ENCODE assay signal across 9 cellular contexts in the genomic region with DNA sequence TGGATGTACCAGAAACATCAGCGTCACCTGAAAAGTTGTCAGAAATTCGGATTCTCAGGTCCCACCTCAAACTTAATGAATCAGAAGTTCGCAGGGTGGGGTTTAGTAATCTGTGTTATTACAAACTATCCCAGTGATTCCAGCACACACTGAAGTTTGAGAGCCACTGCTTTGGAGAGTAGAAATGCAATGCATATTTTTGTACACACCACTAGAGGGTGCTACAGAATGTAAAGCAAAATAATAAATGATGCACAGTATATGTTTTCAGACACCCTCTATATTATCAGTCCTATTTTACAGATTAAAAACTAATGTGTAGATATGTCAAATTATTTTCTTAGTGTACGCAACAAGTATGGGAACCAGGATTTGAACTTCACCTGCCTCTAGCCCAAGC. TPM values are rescaled to one million over a fixed set of nuclear protein-coding genes. Genes with fewer than 3 reads are reported as not detected.
DNase-seq lines count a peak whose midpoint lies in the region; ATAC-seq and TF ChIP-seq lines count a peak whose summit lies in the region.
"Had no signal": no experiment of that assay in that cellular context is flagged by ENCODE, and none has a peak within 500 bp of the region (broad histone marks: within the 10 kb centered on the region; RNA-seq: fewer than 3 reads in every experiment).

No MANE protein-coding gene starts in this region.

- H3K36me3 Mint-ChIP-seq in memory B cell: peaks cover under 1% of the 10 kb centered on the region

- H3K27me3 ChIP-seq in mammary epithelial cell (ENCODE audit: insufficient read depth, low read length): no peaks in the 10 kb centered on the region

- peak overlapping the region; percentile 32 for H3K4me3 Mint-ChIP-seq in memory B cell

- intact Hi-C loops in mammary epithelial cell (cut with micrococcal nuclease): loop anchor here (1.0 to 5.0 kb wide), 7 partner anchors 22 to 447 kb away; a partner anchor contains a TSS

- H3K27me3 Mint-ChIP-seq in memory B cell: no peaks in the 10 kb centered on the region

- no peak overlapping the region for H3K4me3 ChIP-seq in mammary epithelial cell (replicated peaks in 1 of 3; ENCODE audit: insufficient read depth in 1 of 3, low read depth in 2 of 3, low read length in 3 of 3)

- CTCF ChIA-PET in mammary epithelial cell (lab: Charles Lee; ENCODE audit: low non-redundant PET): interaction anchor here (0.6 kb wide), 1 partner anchor 72 kb away, joined by 3 read pairs; no protein-coding TSS in a partner anchor

- DNase-seq in GM10266 (ENCODE audit: extremely low spot score) (peak; percentile 12), NCI-H2171 (lab: John Stamatoyannopoulos, UW) (peak; percentile 11), mammary epithelial cell (peak; percentile 30), memory B cell (ENCODE audit: low spot score in 2 of 2) (no peak), NCI-H1048 (lab: John Stamatoyannopoulos, UW) (no peak)

- in situ Hi-C loops in mammary epithelial cell (cut with MboI; ENCODE audit: low sequenced_read_pairs in 2 of 2): loop anchor here (10.0 to 25.0 kb wide), 3 partner anchors 64 to 248 kb away; a partner anchor contains a TSS

- no peak overlapping the region for H3K9ac ChIP-seq in mammary epithelial cell (ENCODE audit: insufficient read depth, low read length)

- H3K4me1 ChIP-seq in mammary epithelial cell (ENCODE audit: insufficient read depth, low read length): peaks cover 5% of the 10 kb centered on the region

- dilution Hi-C loops in mammary epithelial cell (cut with HindIII; ENCODE audit: low sequenced_read_pairs): no loop called here

- peaks cover 22% of the 10 kb centered on the region for H3K79me2 ChIP-seq in mammary epithelial cell (ENCODE audit: insufficient read depth, low read length)

- H3K9me3 ChIP-seq in mammary epithelial cell (replicated peaks; ENCODE audit: insufficient read depth, low read length): no peaks in the 10 kb centered on the region

- ATAC-seq in memory B cell (ENCODE audit: low read depth) (no peak), HG03571 (IDR thresholded peaks at IDR 0.05; ENCODE audit: unreplicated experiment) (no peak), GM18498 (IDR thresholded peaks at IDR 0.05; ENCODE audit: unreplicated experiment) (no peak)
- ATAC-seq: activated naive CD4-positive, alpha-beta T cell treated with anti-CD3 and anti-CD28 coated beads, Interleukin-2, amount 50 U/mL, for 72 hours had no signal

- no peak overlapping the region for H3K27ac Mint-ChIP-seq in memory B cell
- H3K27ac Mint-ChIP-seq: activated naive CD4-positive, alpha-beta T cell treated with anti-CD3 and anti-CD28 coated beads, Interleukin-2, amount 50 U/mL, for 72 hours had no signal

- H3K4me1 Mint-ChIP-seq in memory B cell: no peaks in the 10 kb centered on the region

- H3K36me3 ChIP-seq in mammary epithelial cell (ENCODE audit: insufficient read depth, low read length): peaks cover 7% of the 10 kb centered on the region

- no peaks in the 10 kb centered on the region for H3K9me3 Mint-ChIP-seq in memory B cell
- H3K9me3 Mint-ChIP-seq: activated naive CD4-positive, alpha-beta T cell treated with anti-CD3 and anti-CD28 coated beads, Interleukin-2, amount 50 U/mL, for 72 hours had no signal

- BruUV-seq in mammary epithelial cell (replicated peaks; lab: Mats Ljungman, UMichigan): no TSS peak

- H2AFZ ChIP-seq in mammary epithelial cell (ENCODE audit: low read depth, low read length): no peak overlapping the region

- WGBS in mammary epithelial cell (ENCODE audit: low coverage, missing lambda C conversion rate): 25% methylated on average over 4 of the region's 4 CpGs

- no peaks in the 10 kb centered on the region for H4K20me1 ChIP-seq in mammary epithelial cell (ENCODE audit: insufficient read depth, low read length)

- peak; percentile 67 for TF ChIP-seq CTCF in 22Rv1 (IDR thresholded peaks at IDR 0.05)
- peak; percentile 57 for TF ChIP-seq CTCF in GM10266 (IDR thresholded peaks at IDR 0.05; ENCODE audit: control insufficient read depth, insufficient read depth, low read depth, missing control alignments)
- TF ChIP-seq CTCF in mammary epithelial cell (conservative IDR thresholded peaks at IDR 0.05 in 1 of 2, IDR thresholded peaks at IDR 0.05 in 1 of 2; ENCODE audit: extremely low read depth in 1 of 2, insufficient read depth in 1 of 2, low read depth in 1 of 2, low read length in 2 of 2): peak; percentile 67 to 72

- H3K4me2 ChIP-seq in mammary epithelial cell (ENCODE audit: insufficient read depth, low read depth, low read length): no peak overlapping the region

- H3K27ac ChIP-seq in 22Rv1 (peak overlapping the region; percentile 95; the same call in 1 of the 2 replicates), mammary epithelial cell (ENCODE audit: insufficient read depth, low read depth, low read length) (no peak overlapping the region)

RNA-seq across cellular contexts. Expression of a gene that starts 2.5 kb away (rescaled TPM):
- total RNA-seq in mammary epithelial cell: 100 to 1,000 TPM; 465 to 771 TPM
- polyA plus RNA-seq in mammary epithelial cell: 670 TPM
- 180 TPM for polyA minus RNA-seq in mammary epithelial cell

RNA-seq across cellular contexts. Expression of a gene that starts 21.8 kb away (rescaled TPM):
- total RNA-seq in mammary epithelial cell: not detected
- not detected for polyA plus RNA-seq in mammary epithelial cell
- not detected for polyA minus RNA-seq in mammary epithelial cell

Comparison
In these comparisons a context has a peak if more than half of its experiments do, and no peak if none do; other contexts are left out.
1. DNase-seq: peak in GM10266 (single experiment), NCI-H2171 (single experiment) and mammary epithelial cell (single experiment); none in memory B cell (0 of 2) and NCI-H1048 (single experiment).
2. Peak in every context shown above with its lines, with median percentiles within 50 percentile points of each other: CTCF ChIP-seq.